23 cellular contexts compared by ENCODE assay signal in genomic region chr5:63261695-63262094, GRCh38.
"Had no signal": no experiment of that assay in that cellular context is flagged by ENCODE, and none has a peak within 500 bp of the region (broad histone marks: within the 10 kb centered on the region; RNA-seq: fewer than 3 reads in every experiment).

No MANE protein-coding gene starts in this region.

- H3K4me1 Mint-ChIP-seq: activated naive CD4-positive, alpha-beta T cell treated with anti-CD3 and anti-CD28 coated beads, Interleukin-2, amount 10 ng/mL, durations not matched to agents 7 days and 5 days; activated naive CD8-positive, alpha-beta T cell treated with anti-CD3 and anti-CD28 coated beads, Interleukin-2, amount 10 ng/mL, durations not matched to agents 7 days and 5 days; T-helper 17 cell had no signal

- DNase-seq: activated CD4-positive, alpha-beta memory T cell treated with anti-CD3 and anti-CD28 coated beads for 36 hours; activated CD4-positive, alpha-beta T cell treated with anti-CD3 and anti-CD28 coated beads for 48 hours; activated CD8-positive, alpha-beta memory T cell treated with anti-CD3 and anti-CD28 coated beads, Interleukin-2, amount 50 U/mL, for 48 hours; activated gamma-delta T cell; activated naive CD4-positive, alpha-beta T cell treated with anti-CD3 and anti-CD28 coated beads, Interleukin-2, amount 10 ng/mL, durations not matched to agents 7 days and 5 days; activated naive CD8-positive, alpha-beta T cell treated with anti-CD3 and anti-CD28 coated beads, Interleukin-2, amount 10 ng/mL, durations not matched to agents 7 days and 5 days; activated T-cell treated with anti-CD3 and anti-CD28 coated beads, Interleukin-2, amount 50 U/mL, for 24 hours; caudate nucleus; cortex of kidney; left colon; midbrain; naive thymus-derived CD4-positive, alpha-beta T cell; pancreas; stimulated activated naive CD4-positive, alpha-beta T cell; T-helper 17 cell; T1000; WERI-Rb-1 had no signal

- H3K4me1 ChIP-seq: ascending aorta, pancreas, prostate gland, tibial nerve had no signal

- FAIRE-seq: frontal cortex, pancreas had no signal

- H3K36me3 Mint-ChIP-seq: activated CD4-positive, alpha-beta memory T cell treated with anti-CD3 and anti-CD28 coated beads for 36 hours; activated naive CD4-positive, alpha-beta T cell treated with anti-CD3 and anti-CD28 coated beads, Interleukin-2, amount 10 ng/mL, durations not matched to agents 7 days and 5 days; activated naive CD8-positive, alpha-beta T cell treated with anti-CD3 and anti-CD28 coated beads, Interleukin-2, amount 10 ng/mL, durations not matched to agents 7 days and 5 days; naive thymus-derived CD4-positive, alpha-beta T cell had no signal

- H3K9me3 ChIP-seq: ascending aorta, prostate gland, tibial nerve had no signal

- H3K36me3 ChIP-seq: ascending aorta, brain microvascular endothelial cell, pancreas, prostate gland, tibial nerve, WERI-Rb-1 had no signal

- H3K4me3 Mint-ChIP-seq: activated CD4-positive, alpha-beta memory T cell treated with anti-CD3 and anti-CD28 coated beads for 36 hours; activated naive CD4-positive, alpha-beta T cell treated with anti-CD3 and anti-CD28 coated beads, Interleukin-2, amount 10 ng/mL, durations not matched to agents 7 days and 5 days; activated naive CD8-positive, alpha-beta T cell treated with anti-CD3 and anti-CD28 coated beads, Interleukin-2, amount 10 ng/mL, durations not matched to agents 7 days and 5 days; activated T-cell treated with anti-CD3 and anti-CD28 coated beads, Interleukin-2, amount 50 U/mL, for 24 hours; naive thymus-derived CD4-positive, alpha-beta T cell; T-helper 17 cell had no signal

- H3K27ac Mint-ChIP-seq: activated CD4-positive, alpha-beta memory T cell treated with anti-CD3 and anti-CD28 coated beads for 36 hours; activated naive CD4-positive, alpha-beta T cell treated with anti-CD3 and anti-CD28 coated beads, Interleukin-2, amount 10 ng/mL, durations not matched to agents 7 days and 5 days; activated naive CD8-positive, alpha-beta T cell treated with anti-CD3 and anti-CD28 coated beads, Interleukin-2, amount 10 ng/mL, durations not matched to agents 7 days and 5 days; activated T-cell treated with anti-CD3 and anti-CD28 coated beads, Interleukin-2, amount 50 U/mL, for 24 hours; naive thymus-derived CD4-positive, alpha-beta T cell; T-helper 17 cell had no signal

- H3K27ac ChIP-seq: ascending aorta, pancreas, prostate gland, tibial nerve, WERI-Rb-1 had no signal

- ATAC-seq: activated CD4-positive, CD25-positive, alpha-beta regulatory T cell treated with anti-CD3 and anti-CD28 coated beads, Interleukin-2, amount 50 U/mL, for 24 hours; left colon; naive thymus-derived CD4-positive, alpha-beta T cell; T-helper 17 cell had no signal

- H3K27me3 Mint-ChIP-seq: activated CD4-positive, alpha-beta memory T cell treated with anti-CD3 and anti-CD28 coated beads for 36 hours; activated naive CD4-positive, alpha-beta T cell treated with anti-CD3 and anti-CD28 coated beads, Interleukin-2, amount 10 ng/mL, durations not matched to agents 7 days and 5 days; activated naive CD8-positive, alpha-beta T cell treated with anti-CD3 and anti-CD28 coated beads, Interleukin-2, amount 10 ng/mL, durations not matched to agents 7 days and 5 days; activated T-cell treated with anti-CD3 and anti-CD28 coated beads, Interleukin-2, amount 50 U/mL, for 24 hours; naive thymus-derived CD4-positive, alpha-beta T cell; T-helper 17 cell had no signal

- H3K4me3 ChIP-seq: ascending aorta, pancreas, prostate gland, tibial nerve had no signal

- H3K9me3 Mint-ChIP-seq: activated naive CD4-positive, alpha-beta T cell treated with anti-CD3 and anti-CD28 coated beads, Interleukin-2, amount 10 ng/mL, durations not matched to agents 7 days and 5 days had no signal

- H3K27me3 ChIP-seq: ascending aorta, brain microvascular endothelial cell, pancreas, tibial nerve had no signal
